1 cellular context compared by ENCODE assay signal in genomic region chr12:47843226-47843980, GRCh38.
TF ChIP-seq lines count a peak whose summit lies in the region.

No MANE protein-coding gene starts in this region.

TF ChIP-seq in K562, 482 proteins besides CTCF, POLR2A, EP300 and RAD21 (continued from another document):
- TF ChIP-seq ZC3H4 (CRISPR knock-in tag; IDR thresholded peaks at IDR 0.05; ENCODE audit: borderline replicate concordance) (no peak), CBFA2T3 (IDR thresholded peaks at IDR 0.05) (no peak)
